1 cellular context compared by ENCODE assay signal in the genomic region with DNA sequence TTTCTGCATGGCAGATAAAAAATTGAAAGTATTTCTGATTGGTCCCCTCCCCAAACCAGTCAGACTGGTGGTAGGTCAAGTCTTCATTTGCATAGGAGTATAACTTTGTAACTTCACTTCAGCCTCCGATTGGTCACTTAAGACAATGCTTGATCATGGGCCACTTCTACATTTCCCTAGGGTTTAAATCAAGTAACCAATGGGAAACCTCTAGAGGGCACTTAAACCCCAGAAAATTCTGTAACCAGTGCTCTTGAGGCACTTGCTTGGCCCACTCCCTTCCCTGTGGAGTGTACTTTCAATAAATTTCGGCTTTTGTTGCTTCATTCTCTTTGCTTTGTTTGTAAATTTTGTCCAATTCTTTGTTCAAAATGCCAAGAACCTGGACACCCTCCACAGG.
TF ChIP-seq lines count a peak whose summit lies in the region.

No MANE protein-coding gene starts in this region.

TF ChIP-seq in WTC11, 78 proteins besides CTCF, POLR2A, EP300 and RAD21 (continued from another document):
- TF ChIP-seq, protein P1, sequence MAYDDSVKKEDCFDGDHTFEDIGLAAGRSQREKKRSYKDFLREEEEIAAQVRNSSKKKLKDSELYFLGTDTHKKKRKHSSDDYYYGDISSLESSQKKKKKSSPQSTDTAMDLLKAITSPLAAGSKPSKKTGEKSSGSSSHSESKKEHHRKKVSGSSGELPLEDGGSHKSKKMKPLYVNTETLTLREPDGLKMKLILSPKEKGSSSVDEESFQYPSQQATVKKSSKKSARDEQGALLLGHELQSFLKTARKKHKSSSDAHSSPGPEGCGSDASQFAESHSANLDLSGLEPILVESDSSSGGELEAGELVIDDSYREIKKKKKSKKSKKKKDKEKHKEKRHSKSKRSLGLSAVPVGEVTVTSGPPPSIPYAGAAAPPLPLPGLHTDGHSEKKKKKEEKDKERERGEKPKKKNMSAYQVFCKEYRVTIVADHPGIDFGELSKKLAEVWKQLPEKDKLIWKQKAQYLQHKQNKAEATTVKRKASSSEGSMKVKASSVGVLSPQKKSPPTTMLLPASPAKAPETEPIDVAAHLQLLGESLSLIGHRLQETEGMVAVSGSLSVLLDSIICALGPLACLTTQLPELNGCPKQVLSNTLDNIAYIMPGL (CRISPR knock-in tag; IDR thresholded peaks at IDR 0.05) = no peak
- TF ChIP-seq, protein P2, sequence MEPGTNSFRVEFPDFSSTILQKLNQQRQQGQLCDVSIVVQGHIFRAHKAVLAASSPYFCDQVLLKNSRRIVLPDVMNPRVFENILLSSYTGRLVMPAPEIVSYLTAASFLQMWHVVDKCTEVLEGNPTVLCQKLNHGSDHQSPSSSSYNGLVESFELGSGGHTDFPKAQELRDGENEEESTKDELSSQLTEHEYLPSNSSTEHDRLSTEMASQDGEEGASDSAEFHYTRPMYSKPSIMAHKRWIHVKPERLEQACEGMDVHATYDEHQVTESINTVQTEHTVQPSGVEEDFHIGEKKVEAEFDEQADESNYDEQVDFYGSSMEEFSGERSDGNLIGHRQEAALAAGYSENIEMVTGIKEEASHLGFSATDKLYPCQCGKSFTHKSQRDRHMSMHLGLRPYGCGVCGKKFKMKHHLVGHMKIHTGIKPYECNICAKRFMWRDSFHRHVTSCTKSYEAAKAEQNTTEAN (CRISPR knock-in tag; IDR thresholded peaks at IDR 0.05) = no peak
- no peak for TF ChIP-seq FOXJ3 (CRISPR knock-in tag; IDR thresholded peaks at IDR 0.05; ENCODE audit: borderline replicate concordance)
- no peak for TF ChIP-seq EMX1 (CRISPR knock-in tag; IDR thresholded peaks at IDR 0.05)
- TF ChIP-seq FOXP1 (CRISPR knock-in tag; IDR thresholded peaks at IDR 0.05; ENCODE audit: borderline replicate concordance) = no peak
- TF ChIP-seq, protein P3, sequence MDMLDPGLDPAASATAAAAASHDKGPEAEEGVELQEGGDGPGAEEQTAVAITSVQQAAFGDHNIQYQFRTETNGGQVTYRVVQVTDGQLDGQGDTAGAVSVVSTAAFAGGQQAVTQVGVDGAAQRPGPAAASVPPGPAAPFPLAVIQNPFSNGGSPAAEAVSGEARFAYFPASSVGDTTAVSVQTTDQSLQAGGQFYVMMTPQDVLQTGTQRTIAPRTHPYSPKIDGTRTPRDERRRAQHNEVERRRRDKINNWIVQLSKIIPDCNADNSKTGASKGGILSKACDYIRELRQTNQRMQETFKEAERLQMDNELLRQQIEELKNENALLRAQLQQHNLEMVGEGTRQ (CRISPR knock-in tag; IDR thresholded peaks at IDR 0.05) = no peak
- TF ChIP-seq ZBTB21 (CRISPR knock-in tag; IDR thresholded peaks at IDR 0.05; ENCODE audit: borderline replicate concordance) = no peak
- TF ChIP-seq, protein P4, sequence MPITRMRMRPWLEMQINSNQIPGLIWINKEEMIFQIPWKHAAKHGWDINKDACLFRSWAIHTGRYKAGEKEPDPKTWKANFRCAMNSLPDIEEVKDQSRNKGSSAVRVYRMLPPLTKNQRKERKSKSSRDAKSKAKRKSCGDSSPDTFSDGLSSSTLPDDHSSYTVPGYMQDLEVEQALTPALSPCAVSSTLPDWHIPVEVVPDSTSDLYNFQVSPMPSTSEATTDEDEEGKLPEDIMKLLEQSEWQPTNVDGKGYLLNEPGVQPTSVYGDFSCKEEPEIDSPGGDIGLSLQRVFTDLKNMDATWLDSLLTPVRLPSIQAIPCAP (CRISPR knock-in tag; IDR thresholded peaks at IDR 0.05) = no peak
- TF ChIP-seq PRRX2 (CRISPR knock-in tag; IDR thresholded peaks at IDR 0.05) = no peak
TF ChIP-seq in WTC11: peak in this region for 0.
